ENCODE assay signal across 20 cellular contexts in genomic region chr1:227560393-227560792, GRCh38. TPM values are rescaled to one million over a fixed set of nuclear protein-coding genes. Genes with fewer than 3 reads are reported as not detected.
DNase-seq lines count a peak whose midpoint lies in the region; ATAC-seq, FAIRE-seq and TF ChIP-seq lines count a peak whose summit lies in the region.
"Had no signal": no experiment of that assay in that cellular context is flagged by ENCODE, and none has a peak within 500 bp of the region (broad histone marks: within the 10 kb centered on the region; RNA-seq: fewer than 3 reads in every experiment).

No MANE protein-coding gene starts in this region.

- POLR2A ChIA-PET in activated B cell treated with CpG ODN at 0.5 μM for 24 hours (lab: Charles Lee): no interaction called here

- no peak overlapping the region for H3K9ac ChIP-seq in kidney (ENCODE audit: low read length in 2 of 2)

- ATAC-seq in activated B cell treated with CpG ODN at 0.5 μM for 24 hours (ENCODE audit: low read depth): no peak
- no peak for ATAC-seq in stimulated activated naive CD8-positive, alpha-beta T cell treated with anti-CD3 and anti-CD28 coated beads, Interleukin-15, amount 100 ng/mL, for 72 hours

- intact Hi-C loops in activated B cell treated with CpG ODN at 0.5 μM for 24 hours (cut with micrococcal nuclease): loop anchor here (5.0 kb wide), 1 partner anchor 227 kb away; no protein-coding TSS in a partner anchor
- intact Hi-C loops in kidney (cut with DNase I): no loop called here

- H3K9me3 ChIP-seq in kidney (ENCODE audit: control insufficient read depth in 1 of 2, low read length in 2 of 2): peaks cover 0 to 3% of the 10 kb centered on the region in 2 donors
- H3K9me3 ChIP-seq: HAP-1, Peyer's patch had no signal

- H3K27ac Mint-ChIP-seq in activated B cell treated with CpG ODN at 0.5 μM for 24 hours: no peak overlapping the region
- no peak overlapping the region for H3K27ac Mint-ChIP-seq in stimulated activated naive CD8-positive, alpha-beta T cell treated with anti-CD3 and anti-CD28 coated beads, Interleukin-15, amount 100 ng/mL, for 72 hours
- H3K27ac Mint-ChIP-seq: CD4-positive, alpha-beta T cell had no signal

- H3K4me1 Mint-ChIP-seq in activated B cell treated with CpG ODN at 0.5 μM for 24 hours: peaks cover 34% of the 10 kb centered on the region
- peaks cover 30% of the 10 kb centered on the region for H3K4me1 Mint-ChIP-seq in stimulated activated naive CD8-positive, alpha-beta T cell treated with anti-CD3 and anti-CD28 coated beads, Interleukin-15, amount 100 ng/mL, for 72 hours

- CTCF ChIA-PET in activated B cell treated with CpG ODN at 0.5 μM for 24 hours (lab: Charles Lee): no interaction called here

- peaks cover 8% of the 10 kb centered on the region for H3K27me3 Mint-ChIP-seq in activated B cell treated with CpG ODN at 0.5 μM for 24 hours
- H3K27me3 Mint-ChIP-seq in stimulated activated naive CD8-positive, alpha-beta T cell treated with anti-CD3 and anti-CD28 coated beads, Interleukin-15, amount 100 ng/mL, for 72 hours: peaks cover 45% of the 10 kb centered on the region

- no peak overlapping the region for H3K27ac ChIP-seq in kidney (ENCODE audit: low read depth in 2 of 2, low read length in 2 of 2)
- H3K27ac ChIP-seq: Peyer's patch had no signal

- H3K36me3 Mint-ChIP-seq in activated B cell treated with CpG ODN at 0.5 μM for 24 hours (ENCODE audit: low read depth): peaks cover 9% of the 10 kb centered on the region

- no peaks in the 10 kb centered on the region for H3K36me3 ChIP-seq in kidney (ENCODE audit: control insufficient read depth in 1 of 2, insufficient read depth in 2 of 2, low read length in 2 of 2)
- H3K36me3 ChIP-seq: HAP-1, Peyer's patch had no signal

- FAIRE-seq in kidney (lab: Jason Lieb, UNC): no peak
- FAIRE-seq: D721Med, GM12892 had no signal

- peak overlapping the region; percentile 67 for H3K4me3 Mint-ChIP-seq in activated B cell treated with CpG ODN at 0.5 μM for 24 hours
- H3K4me3 Mint-ChIP-seq in stimulated activated naive CD8-positive, alpha-beta T cell treated with anti-CD3 and anti-CD28 coated beads, Interleukin-15, amount 100 ng/mL, for 72 hours: peak overlapping the region; percentile 4 to 28
- H3K4me3 Mint-ChIP-seq: CD4-positive, alpha-beta T cell had no signal

- TF ChIP-seq CTCF in activated B cell treated with CpG ODN at 0.5 μM for 24 hours (IDR thresholded peaks at IDR 0.05): no peak
- no peak for TF ChIP-seq CTCF in kidney (IDR thresholded peaks at IDR 0.05; ENCODE audit: borderline replicate concordance, extremely low read depth, insufficient read depth)

- DNase-seq in D341Med (ENCODE audit: low spot score) (peak; percentile 21), activated B cell treated with CpG ODN at 0.5 μM for 24 hours (no peak), kidney (peak; percentile 66), putamen (ENCODE audit: low spot score) (no peak), OCI-M2 (lab: John Stamatoyannopoulos, UW; ENCODE audit: unreplicated experiment) (no peak)
- no peak for DNase-seq in stimulated activated naive CD8-positive, alpha-beta T cell treated with anti-CD3 and anti-CD28 coated beads, Interleukin-15, amount 100 ng/mL, for 72 hours
- DNase-seq in activated CD8-positive, alpha-beta memory T cell treated with anti-CD3 and anti-CD28 coated beads, Interleukin-2, amount 50 U/mL, for 4 hours: no peak
- no peak for DNase-seq in activated CD4-positive, alpha-beta T cell treated with anti-CD3 and anti-CD28 coated beads for 1 hour
- DNase-seq: ACHN; CD4-positive, alpha-beta T cell; DND-41; GDM1; MM.1S; NCI-H1105; NCI-H187 treated with DMSO at 0.1 percent for 48 hours; Peyer's patch; SIG-M5 had no signal

- H3K4me1 ChIP-seq in kidney (ENCODE audit: control insufficient read depth in 1 of 2, insufficient read depth in 1 of 2, low read depth in 1 of 2, low read length in 2 of 2): peaks cover 0 to 3% of the 10 kb centered on the region in 2 donors

- H3K4me3 ChIP-seq in kidney (ENCODE audit: low read length in 2 of 2): no peak overlapping the region
- H3K4me3 ChIP-seq: HAP-1, Peyer's patch had no signal

- H3K9me3 Mint-ChIP-seq in activated B cell treated with CpG ODN at 0.5 μM for 24 hours: no peaks in the 10 kb centered on the region
- H3K9me3 Mint-ChIP-seq in stimulated activated naive CD8-positive, alpha-beta T cell treated with anti-CD3 and anti-CD28 coated beads, Interleukin-15, amount 100 ng/mL, for 72 hours: peaks cover 8 to 10% of the 10 kb centered on the region in 2 donors
- H3K9me3 Mint-ChIP-seq: CD4-positive, alpha-beta T cell had no signal

RNA-seq across cellular contexts. Expression of gene ZNF678, which starts 3.0 kb away (rescaled TPM):
- total RNA-seq in activated B cell treated with CpG ODN at 0.5 μM for 24 hours: 15.4 and 20.3 TPM in 2 replicates
- 10.0 TPM for total RNA-seq in kidney
- 1.3 TPM for polyA plus RNA-seq in kidney (ENCODE audit: insufficient read depth, low read depth, low replicate concordance)

Comparison
In these comparisons a context has a peak if more than half of its experiments do, and no peak if none do; other contexts are left out.
1. DNase-seq: peak in D341Med (single experiment) and kidney (single experiment); none in activated B cell treated with CpG ODN at 0.5 μM for 24 hours (single experiment), stimulated activated naive CD8-positive, alpha-beta T cell treated with anti-CD3 and anti-CD28 coated beads, Interleukin-15, amount 100 ng/mL, for 72 hours (0 of 2), activated CD8-positive, alpha-beta memory T cell treated with anti-CD3 and anti-CD28 coated beads, Interleukin-2, amount 50 U/mL, for 4 hours (single experiment), activated CD4-positive, alpha-beta T cell treated with anti-CD3 and anti-CD28 coated beads for 1 hour (single experiment), putamen (single experiment) and OCI-M2 (single experiment).